9 cellular contexts compared by ENCODE assay signal in the genomic region with DNA sequence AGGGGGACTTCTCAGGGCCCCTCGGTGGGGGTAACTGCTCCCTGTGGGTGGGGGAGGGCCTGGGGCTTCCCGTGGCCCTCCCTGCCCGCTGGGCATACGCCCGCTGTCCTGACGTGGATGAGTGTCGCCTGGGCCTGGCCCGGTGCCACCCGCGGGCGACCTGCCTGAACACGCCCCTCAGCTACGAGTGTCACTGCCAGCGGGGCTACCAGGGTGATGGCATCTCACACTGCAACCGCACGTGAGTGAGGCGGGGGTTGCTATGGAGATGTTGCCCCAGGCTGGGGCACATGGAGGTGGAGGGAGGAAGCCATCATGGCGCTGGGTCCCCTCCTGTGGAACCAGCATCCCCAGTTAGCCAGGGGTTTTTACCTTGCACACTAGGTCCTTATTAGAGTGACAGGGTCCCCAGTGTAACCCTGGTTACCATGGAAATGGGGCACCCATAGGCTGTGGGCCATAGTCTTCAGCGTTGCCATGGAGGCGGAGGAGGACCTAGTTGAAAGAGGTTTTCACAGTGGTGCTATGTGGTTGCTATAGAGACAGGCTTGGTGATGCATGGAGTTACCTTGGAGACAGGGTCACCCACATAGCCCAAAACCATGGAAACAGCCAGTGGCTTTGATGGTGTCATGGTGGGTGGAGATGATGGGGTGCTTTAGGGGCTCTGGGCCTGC. TPM values are rescaled to one million over a fixed set of nuclear protein-coding genes. Genes with fewer than 3 reads are reported as not detected.
DNase-seq lines count a peak whose midpoint lies in the region; ATAC-seq and TF ChIP-seq lines count a peak whose summit lies in the region.
"Had no signal": no experiment of that assay in that cellular context is flagged by ENCODE, and none has a peak within 500 bp of the region (broad histone marks: within the 10 kb centered on the region; RNA-seq: fewer than 3 reads in every experiment).

No MANE protein-coding gene starts in this region.

- H4K20me1 ChIP-seq in SK-N-SH (ENCODE audit: insufficient read depth): no peaks in the 10 kb centered on the region

- H3K4me3 ChIP-seq in SK-N-SH (ENCODE audit: low read depth in 2 of 2, low read length in 1 of 2) (no peak overlapping the region), cardiac fibroblast (replicated peaks in 1 of 2; ENCODE audit: low read depth in 2 of 2, low read length in 2 of 2) (no peak overlapping the region)

- ATAC-seq in SK-N-SH treated with all-trans-retinoic acid at 6 μM for 48 hours: no peak; the same call in 2 of the 3 replicates
- ATAC-seq in HG03520 (IDR thresholded peaks at IDR 0.05; ENCODE audit: unreplicated experiment): no peak
- no peak for ATAC-seq in HG03565 (IDR thresholded peaks at IDR 0.05; ENCODE audit: unreplicated experiment)

- no peaks in the 10 kb centered on the region for H3K9me2 ChIP-seq in SK-N-SH

- POLR2A ChIA-PET in SK-N-SH (lab: Yijun Ruan, JAX): no interaction called here

- H3K79me2 ChIP-seq in SK-N-SH (ENCODE audit: insufficient read depth): no peaks in the 10 kb centered on the region

- H3K27ac ChIP-seq in SK-N-SH (ENCODE audit: low read depth in 2 of 2, low read length in 1 of 2): no peak overlapping the region

- no peak for TF ChIP-seq CTCF in SK-N-SH (IDR thresholded peaks at IDR 0.05)
- TF ChIP-seq CTCF in cardiac fibroblast (IDR thresholded peaks at IDR 0.05; ENCODE audit: low read depth, low read length): no peak

- H2AFZ ChIP-seq in SK-N-SH (ENCODE audit: low read depth): no peak overlapping the region

- H3K27me3 ChIP-seq in SK-N-SH (ENCODE audit: insufficient read depth): no peaks in the 10 kb centered on the region

- no peak for TF ChIP-seq RAD21 in SK-N-SH (IDR thresholded peaks at IDR 0.05; ENCODE audit: low read length)

- no peaks in the 10 kb centered on the region for H3F3A ChIP-seq in SK-N-SH (replicated peaks; ENCODE audit: insufficient read depth)

- 90% methylated on average over 18 of the region's 20 CpGs for WGBS in SK-N-SH (ENCODE audit: low lambda C conversion rate)

- no peak overlapping the region for H3K4me2 ChIP-seq in SK-N-SH

- no peak for TF ChIP-seq EP300 in SK-N-SH (IDR thresholded peaks at IDR 0.05; ENCODE audit: borderline replicate concordance in 1 of 2, low read depth in 1 of 2, low read length in 1 of 2)

- DNase-seq in SK-N-SH (peak; percentile 58), NCI-H1694 treated with DMSO at 0.1 percent for 48 hours (lab: John Stamatoyannopoulos, UW) (peak; percentile 37), cardiac fibroblast (ENCODE audit: low read depth in 2 of 2) (peak; percentile 7 to 10), putamen (ENCODE audit: low spot score) (peak; percentile 89), GM19240 (ENCODE audit: insufficient read length, low spot score) (no peak)
- DNase-seq: stimulated activated CD4-positive, alpha-beta T cell treated with anti-CD3 and anti-CD28 coated beads, Interleukin-2, amount 100 ng/mL, for 48 hours had no signal

- CTCF ChIA-PET in SK-N-SH (lab: Yijun Ruan, JAX): no interaction called here

- H3K36me3 ChIP-seq in SK-N-SH (replicated peaks in 1 of 2; ENCODE audit: control insufficient read depth in 1 of 2, insufficient read depth in 2 of 2, low read length in 1 of 2): peaks cover 0 to 18% of the 10 kb centered on the region in 2 experiments

- H3K9me3 ChIP-seq in SK-N-SH: no peaks in the 10 kb centered on the region

- H3K4me1 ChIP-seq in SK-N-SH (ENCODE audit: control insufficient read depth in 1 of 2, insufficient read depth in 2 of 2, low read depth in 1 of 2, low read length in 1 of 2): no peaks in the 10 kb centered on the region

- H3K9ac ChIP-seq in SK-N-SH: no peak overlapping the region

TF ChIP-seq in SK-N-SH, 30 proteins besides CTCF, POLR2A, EP300 and RAD21 (continues in another document):
- TF ChIP-seq MEF2A (IDR thresholded peaks at IDR 0.05; ENCODE audit: borderline replicate concordance, low read depth) (no peak), SIN3A (IDR thresholded peaks at IDR 0.05; ENCODE audit: borderline replicate concordance, low read depth, low read length) (no peak), RXRA (IDR thresholded peaks at IDR 0.05; ENCODE audit: borderline replicate concordance, low read depth) (no peak), NRF1 (IDR thresholded peaks at IDR 0.05; ENCODE audit: low read depth, low read length) (no peak)
- TF ChIP-seq, protein P1, sequence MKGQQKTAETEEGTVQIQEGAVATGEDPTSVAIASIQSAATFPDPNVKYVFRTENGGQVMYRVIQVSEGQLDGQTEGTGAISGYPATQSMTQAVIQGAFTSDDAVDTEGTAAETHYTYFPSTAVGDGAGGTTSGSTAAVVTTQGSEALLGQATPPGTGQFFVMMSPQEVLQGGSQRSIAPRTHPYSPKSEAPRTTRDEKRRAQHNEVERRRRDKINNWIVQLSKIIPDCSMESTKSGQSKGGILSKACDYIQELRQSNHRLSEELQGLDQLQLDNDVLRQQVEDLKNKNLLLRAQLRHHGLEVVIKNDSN (IDR thresholded peaks at IDR 0.05; ENCODE audit: borderline replicate concordance, low read depth): no peak

TF ChIP-seq in SK-N-SH treated with all-trans-retinoic acid at 6 μM for 48 hours, 23 proteins besides CTCF, POLR2A, EP300 and RAD21:
- no peak for TF ChIP-seq TOX (CRISPR knock-in tag; IDR thresholded peaks at IDR 0.05; ENCODE audit: borderline replicate concordance)
- TF ChIP-seq, protein P2, sequence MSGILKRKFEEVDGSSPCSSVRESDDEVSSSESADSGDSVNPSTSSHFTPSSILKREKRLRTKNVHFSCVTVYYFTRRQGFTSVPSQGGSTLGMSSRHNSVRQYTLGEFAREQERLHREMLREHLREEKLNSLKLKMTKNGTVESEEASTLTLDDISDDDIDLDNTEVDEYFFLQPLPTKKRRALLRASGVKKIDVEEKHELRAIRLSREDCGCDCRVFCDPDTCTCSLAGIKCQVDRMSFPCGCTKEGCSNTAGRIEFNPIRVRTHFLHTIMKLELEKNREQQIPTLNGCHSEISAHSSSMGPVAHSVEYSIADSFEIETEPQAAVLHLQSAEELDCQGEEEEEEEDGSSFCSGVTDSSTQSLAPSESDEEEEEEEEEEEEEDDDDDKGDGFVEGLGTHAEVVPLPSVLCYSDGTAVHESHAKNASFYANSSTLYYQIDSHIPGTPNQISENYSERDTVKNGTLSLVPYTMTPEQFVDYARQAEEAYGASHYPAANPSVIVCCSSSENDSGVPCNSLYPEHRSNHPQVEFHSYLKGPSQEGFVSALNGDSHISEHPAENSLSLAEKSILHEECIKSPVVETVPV (CRISPR knock-in tag; IDR thresholded peaks at IDR 0.05): no peak
- TF ChIP-seq ZNF70 (CRISPR knock-in tag; IDR thresholded peaks at IDR 0.05): no peak
- TF ChIP-seq, protein P3, sequence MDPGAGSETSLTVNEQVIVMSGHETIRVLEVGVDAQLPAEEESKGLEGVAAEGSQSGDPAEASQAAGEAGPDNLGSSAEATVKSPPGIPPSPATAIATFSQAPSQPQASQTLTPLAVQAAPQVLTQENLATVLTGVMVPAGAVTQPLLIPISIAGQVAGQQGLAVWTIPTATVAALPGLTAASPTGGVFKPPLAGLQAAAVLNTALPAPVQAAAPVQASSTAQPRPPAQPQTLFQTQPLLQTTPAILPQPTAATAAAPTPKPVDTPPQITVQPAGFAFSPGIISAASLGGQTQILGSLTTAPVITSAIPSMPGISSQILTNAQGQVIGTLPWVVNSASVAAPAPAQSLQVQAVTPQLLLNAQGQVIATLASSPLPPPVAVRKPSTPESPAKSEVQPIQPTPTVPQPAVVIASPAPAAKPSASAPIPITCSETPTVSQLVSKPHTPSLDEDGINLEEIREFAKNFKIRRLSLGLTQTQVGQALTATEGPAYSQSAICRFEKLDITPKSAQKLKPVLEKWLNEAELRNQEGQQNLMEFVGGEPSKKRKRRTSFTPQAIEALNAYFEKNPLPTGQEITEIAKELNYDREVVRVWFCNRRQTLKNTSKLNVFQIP (CRISPR knock-in tag; IDR thresholded peaks at IDR 0.05; ENCODE audit: borderline replicate concordance, low read depth): no peak
- TF ChIP-seq, protein P4, sequence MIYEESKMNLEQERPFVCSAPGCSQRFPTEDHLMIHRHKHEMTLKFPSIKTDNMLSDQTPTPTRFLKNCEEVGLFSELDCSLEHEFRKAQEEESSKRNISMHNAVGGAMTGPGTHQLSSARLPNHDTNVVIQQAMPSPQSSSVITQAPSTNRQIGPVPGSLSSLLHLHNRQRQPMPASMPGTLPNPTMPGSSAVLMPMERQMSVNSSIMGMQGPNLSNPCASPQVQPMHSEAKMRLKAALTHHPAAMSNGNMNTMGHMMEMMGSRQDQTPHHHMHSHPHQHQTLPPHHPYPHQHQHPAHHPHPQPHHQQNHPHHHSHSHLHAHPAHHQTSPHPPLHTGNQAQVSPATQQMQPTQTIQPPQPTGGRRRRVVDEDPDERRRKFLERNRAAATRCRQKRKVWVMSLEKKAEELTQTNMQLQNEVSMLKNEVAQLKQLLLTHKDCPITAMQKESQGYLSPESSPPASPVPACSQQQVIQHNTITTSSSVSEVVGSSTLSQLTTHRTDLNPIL (CRISPR knock-in tag; IDR thresholded peaks at IDR 0.05; ENCODE audit: low read depth): no peak
- no peak for TF ChIP-seq GLIS3 (CRISPR knock-in tag; IDR thresholded peaks at IDR 0.05)
- TF ChIP-seq ZNF8 (CRISPR knock-in tag; IDR thresholded peaks at IDR 0.05): no peak
- no peak for TF ChIP-seq ISL1 (CRISPR knock-in tag; IDR thresholded peaks at IDR 0.05)
- TF ChIP-seq SNAI2 (CRISPR knock-in tag; IDR thresholded peaks at IDR 0.05): no peak
- no peak for TF ChIP-seq BACH2 (CRISPR knock-in tag; IDR thresholded peaks at IDR 0.05; ENCODE audit: borderline replicate concordance)
- TF ChIP-seq PPARA (CRISPR knock-in tag; IDR thresholded peaks at IDR 0.05; ENCODE audit: borderline replicate concordance): no peak
- TF ChIP-seq ZFP3 (CRISPR knock-in tag; IDR thresholded peaks at IDR 0.05): no peak

RNA-seq across cellular contexts. Expression of a gene that starts 26.9 kb away (rescaled TPM):
- polyA plus RNA-seq in SK-N-SH (2012; rRNA removed): 12.0 and 19.1 TPM in 2 replicates
- 12.4 and 14.8 TPM in 2 replicates for polyA plus RNA-seq in SK-N-SH (2012; cell fraction: cytosol; rRNA removed)
- polyA plus RNA-seq in SK-N-SH (2012; cell fraction: nucleus; rRNA removed): 18.7 and 25.1 TPM in 2 replicates

RNA-seq across cellular contexts. Expression of a gene that starts 37.7 kb away (rescaled TPM):
- 2.3 and 4.5 TPM in 2 replicates for polyA plus RNA-seq in SK-N-SH (2012; rRNA removed)
- 1.4 and 2.9 TPM in 2 replicates for polyA plus RNA-seq in SK-N-SH (2012; cell fraction: cytosol; rRNA removed)
- 0.80 and 4.0 TPM in 2 replicates for polyA plus RNA-seq in SK-N-SH (2012; cell fraction: nucleus; rRNA removed)

RNA-seq across cellular contexts. Expression of a gene that starts 39.2 kb away (rescaled TPM):
- polyA plus RNA-seq in SK-N-SH (2012; rRNA removed): 0.37 and 2.0 TPM in 2 replicates
- 0.53 and 1.5 TPM in 2 replicates for polyA plus RNA-seq in SK-N-SH (2012; cell fraction: cytosol; rRNA removed)
- polyA plus RNA-seq in SK-N-SH (2012; cell fraction: nucleus; rRNA removed): 8.0 and 18.2 TPM in 2 replicates

RNA-seq across cellular contexts. Expression of a gene that starts 49.9 kb away (rescaled TPM):
- 105 and 160 TPM in 2 replicates for polyA plus RNA-seq in SK-N-SH (2012; rRNA removed)
- 71.5 and 102 TPM in 2 replicates for polyA plus RNA-seq in SK-N-SH (2012; cell fraction: cytosol; rRNA removed)
- polyA plus RNA-seq in SK-N-SH (2012; cell fraction: nucleus; rRNA removed): 82.6 and 91.4 TPM in 2 replicates

RNA-seq across cellular contexts. Expression of a gene that starts 50.4 kb away (rescaled TPM):
- 1.3 TPM in 2 replicates for polyA plus RNA-seq in SK-N-SH (2012; rRNA removed)
- 0.40 and 0.87 TPM in 2 replicates for polyA plus RNA-seq in SK-N-SH (2012; cell fraction: cytosol; rRNA removed)
- 1.3 and 1.7 TPM in 2 replicates for polyA plus RNA-seq in SK-N-SH (2012; cell fraction: nucleus; rRNA removed)
